Comparison of ENCODE assay signal across 11 cellular contexts in genomic region chr10:124701038-124701365, GRCh38. TPM values are rescaled to one million over a fixed set of nuclear protein-coding genes. Genes with fewer than 3 reads are reported as not detected.
A peak's percentile ranks its signal among the peaks of the same experiment; 100 is the strongest.
DNase-seq lines count a peak whose midpoint lies in the region; ATAC-seq, FAIRE-seq and TF ChIP-seq lines count a peak whose summit lies in the region.
"Had no signal": no experiment of that assay in that cellular context is flagged by ENCODE, and none has a peak within 500 bp of the region (broad histone marks: within the 10 kb centered on the region; RNA-seq: fewer than 3 reads in every experiment).

No MANE protein-coding gene starts in this region.

- peak overlapping the region; percentile 78 for H3K27ac Mint-ChIP-seq in activated CD4-positive, alpha-beta T cell treated with anti-CD3 and anti-CD28 coated beads for 36 hours
- H3K27ac Mint-ChIP-seq in mesothelial cell of epicardium: peak overlapping the region; percentile 87

- CTCF ChIA-PET in activated CD4-positive, alpha-beta T cell treated with anti-CD3 and anti-CD28 coated beads for 36 hours (lab: Charles Lee): interaction anchor here (0.9 to 2.4 kb wide), 7 partner anchors 12 to 52 kb away, joined by 3 to 24 read pairs (median 5); no protein-coding TSS in a partner anchor

- H3K9me3 Mint-ChIP-seq in activated CD4-positive, alpha-beta T cell treated with anti-CD3 and anti-CD28 coated beads for 36 hours (ENCODE audit: low read depth): no peaks in the 10 kb centered on the region
- H3K9me3 Mint-ChIP-seq in mesothelial cell of epicardium: no peaks in the 10 kb centered on the region

- H3K27ac ChIP-seq in caudate nucleus (ENCODE audit: low read depth, low read length) (peak overlapping the region; percentile 99), temporal lobe (ENCODE audit: low read depth, low read length) (peak overlapping the region; percentile 99)

- peaks cover 25% of the 10 kb centered on the region for H3K36me3 Mint-ChIP-seq in activated CD4-positive, alpha-beta T cell treated with anti-CD3 and anti-CD28 coated beads for 36 hours (ENCODE audit: low read depth)
- peaks cover 9% of the 10 kb centered on the region for H3K36me3 Mint-ChIP-seq in mesothelial cell of epicardium

- H3K4me1 Mint-ChIP-seq in activated CD4-positive, alpha-beta T cell treated with anti-CD3 and anti-CD28 coated beads for 36 hours: peaks cover 97% of the 10 kb centered on the region
- peaks cover 36% of the 10 kb centered on the region for H3K4me1 Mint-ChIP-seq in mesothelial cell of epicardium

- POLR2A ChIA-PET in activated CD4-positive, alpha-beta T cell treated with anti-CD3 and anti-CD28 coated beads for 36 hours (lab: Charles Lee): interaction anchor here (2.1 to 2.8 kb wide), 3 partner anchors 12 to 22 kb away, joined by 6 to 20 read pairs (median 10); no protein-coding TSS in a partner anchor

- no peak overlapping the region for H3K4me3 Mint-ChIP-seq in activated CD4-positive, alpha-beta T cell treated with anti-CD3 and anti-CD28 coated beads for 36 hours
- H3K4me3 Mint-ChIP-seq in mesothelial cell of epicardium: no peak overlapping the region

- no peak for ATAC-seq in activated CD4-positive, alpha-beta T cell treated with anti-CD3 and anti-CD28 coated beads for 36 hours
- no peak for ATAC-seq in GM18861 (IDR thresholded peaks at IDR 0.05; ENCODE audit: unreplicated experiment)

- DNase-seq in activated CD4-positive, alpha-beta T cell treated with anti-CD3 and anti-CD28 coated beads for 36 hours: no peak
- DNase-seq in activated CD4-positive, alpha-beta T cell treated with anti-CD3 and anti-CD28 coated beads, Interleukin-2, amount 50 U/mL, for 4 hours: no peak
- no peak for DNase-seq in caudate nucleus (lab: John Stamatoyannopoulos, UW)
- DNase-seq in mesothelial cell of epicardium (ENCODE audit: low spot score in 2 of 2, unreplicated experiment in 2 of 2): no peak
- DNase-seq in iPS-NIHi7 (ENCODE audit: extremely low spot score): no peak
- no peak for DNase-seq in GM19239 (ENCODE audit: insufficient read length, low spot score)
- DNase-seq: NCI-H1694 had no signal

- FAIRE-seq in GM19239 (lab: Jason Lieb, UNC): no peak
- FAIRE-seq: G401.6, RCC 7860 had no signal

- H3K27me3 Mint-ChIP-seq in activated CD4-positive, alpha-beta T cell treated with anti-CD3 and anti-CD28 coated beads for 36 hours: no peaks in the 10 kb centered on the region
- H3K27me3 Mint-ChIP-seq in mesothelial cell of epicardium (ENCODE audit: low read depth): no peaks in the 10 kb centered on the region

- no peak for TF ChIP-seq CTCF in mesothelial cell of epicardium (IDR thresholded peaks at IDR 0.05; ENCODE audit: unreplicated experiment)

- intact Hi-C loops in activated CD4-positive, alpha-beta T cell treated with anti-CD3 and anti-CD28 coated beads for 36 hours (cut with DNase I, micrococcal nuclease): no loop called here

RNA-seq across cellular contexts. Expression of gene FAM53B, which starts 43.2 kb away (rescaled TPM):
- 10 to 100 TPM; 13.3 to 13.9 TPM for total RNA-seq in activated CD4-positive, alpha-beta T cell treated with anti-CD3 and anti-CD28 coated beads for 36 hours
- total RNA-seq in mesothelial cell of epicardium: 40.7 to 43.0 TPM (median 42.0 TPM) in 3 replicates
- total RNA-seq in temporal lobe: 17.0 TPM
